16 cellular contexts compared by ENCODE assay signal in the genomic region with DNA sequence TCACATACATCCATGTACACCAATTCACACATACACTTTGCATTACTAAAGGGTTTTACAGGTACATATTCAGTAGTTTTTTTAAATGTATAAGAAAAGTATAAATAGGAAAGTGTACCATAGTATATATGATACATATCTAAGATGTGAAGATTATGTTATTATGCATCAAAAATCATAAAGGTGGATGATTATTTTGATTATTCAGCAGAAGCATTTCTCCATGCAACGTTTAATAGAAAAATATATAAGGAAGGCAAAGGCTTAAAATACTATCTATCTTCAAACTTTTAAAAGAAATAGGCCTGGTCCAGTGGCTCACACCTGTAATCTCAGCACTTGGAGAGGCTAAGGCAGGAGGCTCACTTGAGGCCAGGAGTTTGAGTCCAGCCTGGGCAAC.
"Had no signal": no experiment of that assay in that cellular context is flagged by ENCODE, and none has a peak within 500 bp of the region (broad histone marks: within the 10 kb centered on the region; RNA-seq: fewer than 3 reads in every experiment).

No MANE protein-coding gene starts in this region.

- H3K36me3 ChIP-seq: esophagus muscularis mucosa, gastrocnemius medialis, right atrium auricular region, tibial artery had no signal

- H3K4me1 ChIP-seq: gastrocnemius medialis, psoas muscle, right atrium auricular region, tibial artery had no signal

- H3K9me3 ChIP-seq: esophagus muscularis mucosa, gastrocnemius medialis, psoas muscle, right atrium auricular region, tibial artery had no signal

- H3K27me3 Mint-ChIP-seq: activated B cell treated with CpG ODN at 0.5 μM for 24 hours; activated CD4-positive, alpha-beta T cell treated with anti-CD3 and anti-CD28 coated beads for 36 hours; naive thymus-derived CD8-positive, alpha-beta T cell had no signal

- H3K27ac ChIP-seq: esophagus muscularis mucosa, tibial artery had no signal

- H3K4me3 ChIP-seq: esophagus muscularis mucosa, gastrocnemius medialis, psoas muscle, right atrium auricular region, tibial artery had no signal

- H3K4me3 Mint-ChIP-seq: activated B cell treated with CpG ODN at 0.5 μM for 24 hours; activated CD4-positive, alpha-beta memory T cell treated with anti-CD3 and anti-CD28 coated beads for 36 hours; activated CD4-positive, alpha-beta T cell treated with anti-CD3 and anti-CD28 coated beads for 36 hours; mesothelial cell of epicardium; stimulated activated naive CD8-positive, alpha-beta T cell treated with anti-CD3 and anti-CD28 coated beads, Interleukin-15, Interleukin-2, amounts not matched to agents 100 ng/mL and 50 ng/mL, for 24 hours had no signal

- DNase-seq: activated gamma-delta T cell, aorta, left ventricle myocardium superior, mammary epithelial cell, psoas muscle, tibial artery had no signal

- H3K27ac Mint-ChIP-seq: activated B cell treated with CpG ODN at 0.5 μM for 24 hours had no signal

- H3K27me3 ChIP-seq: esophagus muscularis mucosa, gastrocnemius medialis, right atrium auricular region, tibial artery had no signal

- H3K9me3 Mint-ChIP-seq: activated B cell treated with CpG ODN at 0.5 μM for 24 hours; activated CD4-positive, alpha-beta memory T cell treated with anti-CD3 and anti-CD28 coated beads for 36 hours; naive thymus-derived CD8-positive, alpha-beta T cell had no signal

- H3K36me3 Mint-ChIP-seq: brain; mesothelial cell of epicardium; naive thymus-derived CD8-positive, alpha-beta T cell had no signal
